In the genomic region with DNA sequence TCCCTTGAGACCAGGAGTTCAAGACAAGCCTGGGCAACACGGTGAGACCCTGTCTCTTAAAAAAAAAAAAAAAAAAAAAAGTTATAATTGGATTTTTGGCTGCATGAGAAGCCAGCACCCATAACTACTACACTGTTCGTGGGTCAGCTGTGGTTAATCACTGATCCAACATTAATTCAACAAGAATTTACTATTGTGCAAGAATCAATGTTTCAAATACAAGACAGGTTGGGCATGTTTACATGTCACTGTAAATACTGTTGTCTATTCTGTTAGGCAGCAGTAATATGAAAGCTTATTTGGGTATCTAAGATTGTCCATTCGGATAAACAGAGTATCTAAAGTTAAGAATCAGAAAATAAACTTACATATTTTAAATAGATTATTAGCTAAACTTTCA, we compare ENCODE assay signal across 27 cellular contexts.
"Had no signal": no experiment of that assay in that cellular context is flagged by ENCODE, and none has a peak within 500 bp of the region (broad histone marks: within the 10 kb centered on the region; RNA-seq: fewer than 3 reads in every experiment).

No MANE protein-coding gene starts in this region.

- DNase-seq: activated CD4-positive, alpha-beta memory T cell treated with anti-CD3 and anti-CD28 coated beads, Interleukin-2, amount 10 ng/mL, durations not matched to agents 7 days and 5 days; activated CD4-positive, alpha-beta T cell treated with anti-CD3 and anti-CD28 coated beads, Interleukin-2, amount 10 ng/mL, durations not matched to agents 7 days and 5 days; activated naive CD8-positive, alpha-beta T cell treated with anti-CD3 and anti-CD28 coated beads, Interleukin-2, amount 50 U/mL, for 24 hours; activated T-cell treated with anti-CD3 and anti-CD28 coated beads, Interleukin-2, amount 50 U/mL, for 4 hours; amygdala; dermis blood vessel endothelial cell; effector CD4-positive, alpha-beta T cell; erythroblast; foreskin keratinocyte; heart left ventricle; hypothalamus; immature natural killer cell; left lung; mucosa of descending colon; small intestine; stimulated activated CD4-positive, alpha-beta T cell treated with anti-CD3 and anti-CD28 coated beads, Interleukin-4, amount 100 ng/mL, for 4 hours; stimulated activated CD8-positive, alpha-beta memory T cell treated with anti-CD3 and anti-CD28 coated beads, Interleukin-4, amount 100 ng/mL, for 48 hours; stimulated activated naive CD8-positive, alpha-beta T cell treated with anti-CD3 and anti-CD28 coated beads, Interleukin-15, amount 100 ng/mL, for 72 hours; SW 1271; T-helper 9 cell; tibial artery; WERI-Rb-1 had no signal

- H3K4me1 ChIP-seq: foreskin keratinocyte, heart left ventricle, left lung, suprapubic skin had no signal

- ATAC-seq: activated CD4-positive, CD25-positive, alpha-beta regulatory T cell treated with anti-CD3 and anti-CD28 coated beads, Interleukin-2, amount 50 U/mL, for 24 hours; activated naive CD8-positive, alpha-beta T cell treated with anti-CD3 and anti-CD28 coated beads, Interleukin-2, amount 50 U/mL, for 24 hours; activated T-cell treated with anti-CD3 and anti-CD28 coated beads, Interleukin-2, amount 50 U/mL, for 4 hours; foreskin keratinocyte; heart left ventricle; left lung; mucosa of descending colon; natural killer cell treated with Interleukin-12 subunit alpha and Interleukin-12 subunit beta and Interleukin-15 and Interleukin-18, amount 100 ng/mL, for 72 hours; sciatic nerve; stimulated activated memory B cell treated with anti-CD40 and anti-IgM and Interleukin-4, amounts not matched to agents 10 μg/mL and 1 μg/mL and 100 μg/mL, for 72 hours; stimulated activated naive CD8-positive, alpha-beta T cell treated with anti-CD3 and anti-CD28 coated beads, Interleukin-15, amount 100 ng/mL, for 72 hours had no signal

- H3K27me3 ChIP-seq: foreskin keratinocyte, heart left ventricle, left lung, suprapubic skin, tibial artery had no signal

- H3K4me3 ChIP-seq: heart left ventricle, left lung, mucosa of descending colon, suprapubic skin, tibial artery had no signal

- H3K27ac ChIP-seq: foreskin keratinocyte, heart left ventricle, left lung, suprapubic skin, tibial artery, WERI-Rb-1 had no signal

- H3K9me3 ChIP-seq: heart left ventricle, left lung, mucosa of descending colon, suprapubic skin, tibial artery had no signal
